1 cellular context compared by ENCODE assay signal in the genomic region with DNA sequence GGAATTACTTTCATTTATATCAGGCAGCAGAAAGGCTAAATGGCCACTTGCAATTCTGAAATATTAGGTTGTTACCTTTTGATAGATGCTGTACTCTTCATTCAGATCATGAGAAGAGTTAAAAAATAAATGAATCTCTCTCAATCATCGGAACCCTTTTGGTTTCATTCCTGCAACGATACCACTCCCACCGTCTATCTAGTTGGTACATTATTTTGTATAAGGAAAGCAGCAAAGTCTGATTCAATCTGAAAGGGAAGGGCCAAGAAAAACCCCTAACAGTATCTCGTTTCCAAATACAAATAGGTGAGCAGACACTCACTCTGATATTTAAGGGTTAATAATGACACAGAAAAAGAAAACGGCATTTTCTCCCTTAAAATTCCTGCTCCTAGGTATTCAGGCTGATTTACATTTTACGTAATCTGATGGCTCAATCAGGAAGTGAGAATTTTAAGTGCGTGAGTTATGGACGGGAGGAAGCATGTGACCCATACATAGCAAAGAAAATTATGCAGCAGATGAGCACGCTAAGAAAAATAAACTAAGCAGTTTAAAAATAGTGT.
TF ChIP-seq lines count a peak whose summit lies in the region.

No MANE protein-coding gene starts in this region.

TF ChIP-seq in K562, 482 proteins besides CTCF, POLR2A, EP300 and RAD21 (continued from another document and continues in another):
- TF ChIP-seq, protein P1, sequence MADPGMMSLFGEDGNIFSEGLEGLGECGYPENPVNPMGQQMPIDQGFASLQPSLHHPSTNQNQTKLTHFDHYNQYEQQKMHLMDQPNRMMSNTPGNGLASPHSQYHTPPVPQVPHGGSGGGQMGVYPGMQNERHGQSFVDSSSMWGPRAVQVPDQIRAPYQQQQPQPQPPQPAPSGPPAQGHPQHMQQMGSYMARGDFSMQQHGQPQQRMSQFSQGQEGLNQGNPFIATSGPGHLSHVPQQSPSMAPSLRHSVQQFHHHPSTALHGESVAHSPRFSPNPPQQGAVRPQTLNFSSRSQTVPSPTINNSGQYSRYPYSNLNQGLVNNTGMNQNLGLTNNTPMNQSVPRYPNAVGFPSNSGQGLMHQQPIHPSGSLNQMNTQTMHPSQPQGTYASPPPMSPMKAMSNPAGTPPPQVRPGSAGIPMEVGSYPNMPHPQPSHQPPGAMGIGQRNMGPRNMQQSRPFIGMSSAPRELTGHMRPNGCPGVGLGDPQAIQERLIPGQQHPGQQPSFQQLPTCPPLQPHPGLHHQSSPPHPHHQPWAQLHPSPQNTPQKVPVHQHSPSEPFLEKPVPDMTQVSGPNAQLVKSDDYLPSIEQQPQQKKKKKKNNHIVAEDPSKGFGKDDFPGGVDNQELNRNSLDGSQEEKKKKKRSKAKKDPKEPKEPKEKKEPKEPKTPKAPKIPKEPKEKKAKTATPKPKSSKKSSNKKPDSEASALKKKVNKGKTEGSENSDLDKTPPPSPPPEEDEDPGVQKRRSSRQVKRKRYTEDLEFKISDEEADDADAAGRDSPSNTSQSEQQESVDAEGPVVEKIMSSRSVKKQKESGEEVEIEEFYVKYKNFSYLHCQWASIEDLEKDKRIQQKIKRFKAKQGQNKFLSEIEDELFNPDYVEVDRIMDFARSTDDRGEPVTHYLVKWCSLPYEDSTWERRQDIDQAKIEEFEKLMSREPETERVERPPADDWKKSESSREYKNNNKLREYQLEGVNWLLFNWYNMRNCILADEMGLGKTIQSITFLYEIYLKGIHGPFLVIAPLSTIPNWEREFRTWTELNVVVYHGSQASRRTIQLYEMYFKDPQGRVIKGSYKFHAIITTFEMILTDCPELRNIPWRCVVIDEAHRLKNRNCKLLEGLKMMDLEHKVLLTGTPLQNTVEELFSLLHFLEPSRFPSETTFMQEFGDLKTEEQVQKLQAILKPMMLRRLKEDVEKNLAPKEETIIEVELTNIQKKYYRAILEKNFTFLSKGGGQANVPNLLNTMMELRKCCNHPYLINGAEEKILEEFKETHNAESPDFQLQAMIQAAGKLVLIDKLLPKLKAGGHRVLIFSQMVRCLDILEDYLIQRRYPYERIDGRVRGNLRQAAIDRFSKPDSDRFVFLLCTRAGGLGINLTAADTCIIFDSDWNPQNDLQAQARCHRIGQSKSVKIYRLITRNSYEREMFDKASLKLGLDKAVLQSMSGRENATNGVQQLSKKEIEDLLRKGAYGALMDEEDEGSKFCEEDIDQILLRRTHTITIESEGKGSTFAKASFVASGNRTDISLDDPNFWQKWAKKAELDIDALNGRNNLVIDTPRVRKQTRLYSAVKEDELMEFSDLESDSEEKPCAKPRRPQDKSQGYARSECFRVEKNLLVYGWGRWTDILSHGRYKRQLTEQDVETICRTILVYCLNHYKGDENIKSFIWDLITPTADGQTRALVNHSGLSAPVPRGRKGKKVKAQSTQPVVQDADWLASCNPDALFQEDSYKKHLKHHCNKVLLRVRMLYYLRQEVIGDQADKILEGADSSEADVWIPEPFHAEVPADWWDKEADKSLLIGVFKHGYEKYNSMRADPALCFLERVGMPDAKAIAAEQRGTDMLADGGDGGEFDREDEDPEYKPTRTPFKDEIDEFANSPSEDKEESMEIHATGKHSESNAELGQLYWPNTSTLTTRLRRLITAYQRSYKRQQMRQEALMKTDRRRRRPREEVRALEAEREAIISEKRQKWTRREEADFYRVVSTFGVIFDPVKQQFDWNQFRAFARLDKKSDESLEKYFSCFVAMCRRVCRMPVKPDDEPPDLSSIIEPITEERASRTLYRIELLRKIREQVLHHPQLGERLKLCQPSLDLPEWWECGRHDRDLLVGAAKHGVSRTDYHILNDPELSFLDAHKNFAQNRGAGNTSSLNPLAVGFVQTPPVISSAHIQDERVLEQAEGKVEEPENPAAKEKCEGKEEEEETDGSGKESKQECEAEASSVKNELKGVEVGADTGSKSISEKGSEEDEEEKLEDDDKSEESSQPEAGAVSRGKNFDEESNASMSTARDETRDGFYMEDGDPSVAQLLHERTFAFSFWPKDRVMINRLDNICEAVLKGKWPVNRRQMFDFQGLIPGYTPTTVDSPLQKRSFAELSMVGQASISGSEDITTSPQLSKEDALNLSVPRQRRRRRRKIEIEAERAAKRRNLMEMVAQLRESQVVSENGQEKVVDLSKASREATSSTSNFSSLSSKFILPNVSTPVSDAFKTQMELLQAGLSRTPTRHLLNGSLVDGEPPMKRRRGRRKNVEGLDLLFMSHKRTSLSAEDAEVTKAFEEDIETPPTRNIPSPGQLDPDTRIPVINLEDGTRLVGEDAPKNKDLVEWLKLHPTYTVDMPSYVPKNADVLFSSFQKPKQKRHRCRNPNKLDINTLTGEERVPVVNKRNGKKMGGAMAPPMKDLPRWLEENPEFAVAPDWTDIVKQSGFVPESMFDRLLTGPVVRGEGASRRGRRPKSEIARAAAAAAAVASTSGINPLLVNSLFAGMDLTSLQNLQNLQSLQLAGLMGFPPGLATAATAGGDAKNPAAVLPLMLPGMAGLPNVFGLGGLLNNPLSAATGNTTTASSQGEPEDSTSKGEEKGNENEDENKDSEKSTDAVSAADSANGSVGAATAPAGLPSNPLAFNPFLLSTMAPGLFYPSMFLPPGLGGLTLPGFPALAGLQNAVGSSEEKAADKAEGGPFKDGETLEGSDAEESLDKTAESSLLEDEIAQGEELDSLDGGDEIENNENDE (IDR thresholded peaks at IDR 0.05; ENCODE audit: low read depth, low read length), result no peak
- TF ChIP-seq ZNF696 (CRISPR knock-in tag; conservative IDR thresholded peaks at IDR 0.05) (no peak), SMAD3 (CRISPR knock-in tag; conservative IDR thresholded peaks at IDR 0.05) (no peak), HSF4 (CRISPR knock-in tag; IDR thresholded peaks at IDR 0.05; ENCODE audit: borderline replicate concordance) (no peak), SAFB (IDR thresholded peaks at IDR 0.05; ENCODE audit: borderline replicate concordance, low read depth, low read length) (no peak), FOXP1 (CRISPR knock-in tag; IDR thresholded peaks at IDR 0.05) (no peak), SP2 (IDR thresholded peaks at IDR 0.05; ENCODE audit: extremely low read depth, low read depth, low read length, poor library complexity, severe bottlenecking) (no peak), CHD4 (IDR thresholded peaks at IDR 0.05; ENCODE audit: insufficient read depth, insufficient replicate concordance, low read depth, low read length, poor library complexity, severe bottlenecking) (no peak), HNRNPUL1 (IDR thresholded peaks at IDR 0.05; ENCODE audit: low read length) (no peak), RBM22 (IDR thresholded peaks at IDR 0.05; ENCODE audit: low read depth, low read length, poor library complexity, severe bottlenecking) (no peak), ZNF274 (IDR thresholded peaks at IDR 0.05; ENCODE audit: borderline replicate concordance, low read depth, low read length) (no peak), ZNF707 (CRISPR knock-in tag; conservative IDR thresholded peaks at IDR 0.05) (no peak), L3MBTL2 (IDR thresholded peaks at IDR 0.05) (peak; percentile 89), CBX2 (IDR thresholded peaks at IDR 0.05; ENCODE audit: insufficient read depth, low read length, poor library complexity, severe bottlenecking) (no peak), MAZ (CRISPR knock-in tag; conservative IDR thresholded peaks at IDR 0.05 in 1 of 2, IDR thresholded peaks at IDR 0.05 in 1 of 2) (peak; percentile 22 to 52; a peak in 1 of 4 replicates), SMAD1 (IDR thresholded peaks at IDR 0.05; ENCODE audit: low read depth, low read length, partially characterized antibody) (no peak), KLF10 (CRISPR knock-in tag; IDR thresholded peaks at IDR 0.05) (no peak), SETDB1 (IDR thresholded peaks at IDR 0.05; ENCODE audit: low read length) (no peak), ARHGAP35 (IDR thresholded peaks at IDR 0.05; ENCODE audit: partially characterized antibody) (no peak), CXXC5 (CRISPR knock-in tag; IDR thresholded peaks at IDR 0.05) (peak; percentile 81), SREBF2 (CRISPR knock-in tag; IDR thresholded peaks at IDR 0.05) (no peak), ZNF75A (CRISPR knock-in tag; IDR thresholded peaks at IDR 0.05) (no peak), KAT2B (IDR thresholded peaks at IDR 0.05; ENCODE audit: low read depth, low read length) (no peak), KLF16 (IDR thresholded peaks at IDR 0.05) (no peak), RUNX1 (IDR thresholded peaks at IDR 0.05; ENCODE audit: low read depth) (no peak), ZNF408 (CRISPR knock-in tag; IDR thresholded peaks at IDR 0.05; ENCODE audit: low read depth) (no peak), ZNF445 (CRISPR knock-in tag; IDR thresholded peaks at IDR 0.05; ENCODE audit: low read depth) (no peak), NEUROD1 (IDR thresholded peaks at IDR 0.05; ENCODE audit: borderline replicate concordance, low read depth, low read length, partially characterized antibody) (no peak), FOXA1 (IDR thresholded peaks at IDR 0.05; ENCODE audit: borderline replicate concordance) (no peak), ZNF354B (CRISPR knock-in tag; IDR thresholded peaks at IDR 0.05) (no peak), WHSC1 (IDR thresholded peaks at IDR 0.05; ENCODE audit: low read length) (no peak)
- TF ChIP-seq, protein P2, sequence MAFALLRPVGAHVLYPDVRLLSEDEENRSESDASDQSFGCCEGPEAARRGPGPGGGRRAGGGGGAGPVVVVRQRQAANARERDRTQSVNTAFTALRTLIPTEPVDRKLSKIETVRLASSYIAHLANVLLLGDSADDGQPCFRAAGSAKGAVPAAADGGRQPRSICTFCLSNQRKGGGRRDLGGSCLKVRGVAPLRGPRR (CRISPR knock-in tag; IDR thresholded peaks at IDR 0.05), result no peak
- TF ChIP-seq, protein P3, sequence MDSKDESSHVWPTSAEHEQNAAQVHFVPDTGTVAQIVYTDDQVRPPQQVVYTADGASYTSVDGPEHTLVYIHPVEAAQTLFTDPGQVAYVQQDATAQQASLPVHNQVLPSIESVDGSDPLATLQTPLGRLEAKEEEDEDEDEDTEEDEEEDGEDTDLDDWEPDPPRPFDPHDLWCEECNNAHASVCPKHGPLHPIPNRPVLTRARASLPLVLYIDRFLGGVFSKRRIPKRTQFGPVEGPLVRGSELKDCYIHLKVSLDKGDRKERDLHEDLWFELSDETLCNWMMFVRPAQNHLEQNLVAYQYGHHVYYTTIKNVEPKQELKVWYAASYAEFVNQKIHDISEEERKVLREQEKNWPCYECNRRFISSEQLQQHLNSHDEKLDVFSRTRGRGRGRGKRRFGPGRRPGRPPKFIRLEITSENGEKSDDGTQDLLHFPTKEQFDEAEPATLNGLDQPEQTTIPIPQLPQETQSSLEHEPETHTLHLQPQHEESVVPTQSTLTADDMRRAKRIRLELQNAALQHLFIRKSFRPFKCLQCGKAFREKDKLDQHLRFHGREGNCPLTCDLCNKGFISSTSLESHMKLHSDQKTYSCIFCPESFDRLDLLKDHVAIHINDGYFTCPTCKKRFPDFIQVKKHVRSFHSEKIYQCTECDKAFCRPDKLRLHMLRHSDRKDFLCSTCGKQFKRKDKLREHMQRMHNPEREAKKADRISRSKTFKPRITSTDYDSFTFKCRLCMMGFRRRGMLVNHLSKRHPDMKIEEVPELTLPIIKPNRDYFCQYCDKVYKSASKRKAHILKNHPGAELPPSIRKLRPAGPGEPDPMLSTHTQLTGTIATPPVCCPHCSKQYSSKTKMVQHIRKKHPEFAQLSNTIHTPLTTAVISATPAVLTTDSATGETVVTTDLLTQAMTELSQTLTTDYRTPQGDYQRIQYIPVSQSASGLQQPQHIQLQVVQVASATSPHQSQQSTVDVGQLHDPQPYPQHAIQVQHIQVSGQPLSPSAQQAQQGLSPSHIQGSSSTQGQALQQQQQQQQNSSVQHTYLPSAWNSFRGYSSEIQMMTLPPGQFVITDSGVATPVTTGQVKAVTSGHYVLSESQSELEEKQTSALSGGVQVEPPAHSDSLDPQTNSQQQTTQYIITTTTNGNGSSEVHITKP (IDR thresholded peaks at IDR 0.05; ENCODE audit: partially characterized antibody), result no peak
- TF ChIP-seq, protein P4, sequence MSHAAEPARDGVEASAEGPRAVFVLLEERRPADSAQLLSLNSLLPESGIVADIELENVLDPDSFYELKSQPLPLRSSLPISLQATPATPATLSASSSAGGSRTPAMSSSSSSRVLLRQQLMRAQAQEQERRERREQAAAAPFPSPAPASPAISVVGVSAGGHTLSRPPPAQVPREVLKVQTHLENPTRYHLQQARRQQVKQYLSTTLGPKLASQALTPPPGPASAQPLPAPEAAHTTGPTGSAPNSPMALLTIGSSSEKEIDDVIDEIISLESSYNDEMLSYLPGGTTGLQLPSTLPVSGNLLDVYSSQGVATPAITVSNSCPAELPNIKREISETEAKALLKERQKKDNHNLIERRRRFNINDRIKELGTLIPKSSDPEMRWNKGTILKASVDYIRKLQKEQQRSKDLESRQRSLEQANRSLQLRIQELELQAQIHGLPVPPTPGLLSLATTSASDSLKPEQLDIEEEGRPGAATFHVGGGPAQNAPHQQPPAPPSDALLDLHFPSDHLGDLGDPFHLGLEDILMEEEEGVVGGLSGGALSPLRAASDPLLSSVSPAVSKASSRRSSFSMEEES (CRISPR knock-in tag; IDR thresholded peaks at IDR 0.05), result peak; percentile 62
- TF ChIP-seq, protein P5, sequence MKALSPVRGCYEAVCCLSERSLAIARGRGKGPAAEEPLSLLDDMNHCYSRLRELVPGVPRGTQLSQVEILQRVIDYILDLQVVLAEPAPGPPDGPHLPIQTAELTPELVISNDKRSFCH (CRISPR knock-in tag; IDR thresholded peaks at IDR 0.05), result no peak
- TF ChIP-seq, protein P5 (tag; IDR thresholded peaks at IDR 0.05), result no peak
- TF ChIP-seq, protein P6, sequence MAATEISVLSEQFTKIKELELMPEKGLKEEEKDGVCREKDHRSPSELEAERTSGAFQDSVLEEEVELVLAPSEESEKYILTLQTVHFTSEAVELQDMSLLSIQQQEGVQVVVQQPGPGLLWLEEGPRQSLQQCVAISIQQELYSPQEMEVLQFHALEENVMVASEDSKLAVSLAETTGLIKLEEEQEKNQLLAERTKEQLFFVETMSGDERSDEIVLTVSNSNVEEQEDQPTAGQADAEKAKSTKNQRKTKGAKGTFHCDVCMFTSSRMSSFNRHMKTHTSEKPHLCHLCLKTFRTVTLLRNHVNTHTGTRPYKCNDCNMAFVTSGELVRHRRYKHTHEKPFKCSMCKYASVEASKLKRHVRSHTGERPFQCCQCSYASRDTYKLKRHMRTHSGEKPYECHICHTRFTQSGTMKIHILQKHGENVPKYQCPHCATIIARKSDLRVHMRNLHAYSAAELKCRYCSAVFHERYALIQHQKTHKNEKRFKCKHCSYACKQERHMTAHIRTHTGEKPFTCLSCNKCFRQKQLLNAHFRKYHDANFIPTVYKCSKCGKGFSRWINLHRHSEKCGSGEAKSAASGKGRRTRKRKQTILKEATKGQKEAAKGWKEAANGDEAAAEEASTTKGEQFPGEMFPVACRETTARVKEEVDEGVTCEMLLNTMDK (IDR thresholded peaks at IDR 0.05; ENCODE audit: borderline replicate concordance, insufficient read depth, low read depth, low read length, poor library complexity, severe bottlenecking), result no peak
